ENCODE assay signal across 11 cellular contexts in genomic region chr13:113024466-113024865, GRCh38. TPM values are rescaled to one million over a fixed set of nuclear protein-coding genes. Genes with fewer than 3 reads are reported as not detected.
"Had no signal": no experiment of that assay in that cellular context is flagged by ENCODE, and none has a peak within 500 bp of the region (broad histone marks: within the 10 kb centered on the region; RNA-seq: fewer than 3 reads in every experiment).

No MANE protein-coding gene starts in this region.

- H3K4me3 ChIP-seq: GM23248, GM23338, HAP-1 had no signal

- H3K4me2 ChIP-seq: GM23338 had no signal

- H3K9me3 ChIP-seq: HAP-1 had no signal

- ATAC-seq: GM23338, HCT116 had no signal

- FAIRE-seq: H1, H54 had no signal

- H3K36me3 ChIP-seq: HAP-1 had no signal

- H3K27ac Mint-ChIP-seq: H9, HFFc6 had no signal

- H3K9me3 Mint-ChIP-seq: GM23338, H9, HFFc6 had no signal

- H2AFZ ChIP-seq: GM23248, GM23338 had no signal

- DNase-seq: GM23248, GOT3, H7, H9, HCEC 1CT, HFFc6 had no signal

- H3K9ac ChIP-seq: GM23248 had no signal

- H3K4me3 Mint-ChIP-seq: GM23338, H9, HFFc6 had no signal

- H3K27ac ChIP-seq: GM23248 had no signal

RNA-seq across cellular contexts. Expression of gene MCF2L, which starts 55.5 kb away (rescaled TPM):
- total RNA-seq: GM23248, HFFc6 had no signal
- polyA plus RNA-seq: GM23248 had no signal
